ENCODE assay signal across 8 cellular contexts in genomic region chr1:154405762-154406571, GRCh38. TPM values are rescaled to one million over a fixed set of nuclear protein-coding genes. Genes with fewer than 3 reads are reported as not detected.
DNase-seq lines count a peak whose midpoint lies in the region; ATAC-seq, FAIRE-seq and TF ChIP-seq lines count a peak whose summit lies in the region.

No MANE protein-coding gene starts in this region.

- H3K4me1 ChIP-seq in parathyroid adenoma = no peaks in the 10 kb centered on the region
- H3K4me1 ChIP-seq in aorta (ENCODE audit: control insufficient read depth in 1 of 2, insufficient read depth in 2 of 2, low read length in 2 of 2) = no peaks in the 10 kb centered on the region

- DNase-seq in EH (ENCODE audit: low read depth) (peak; percentile 84), HCEC 1CT (peak; percentile 40), RCC 7860 (ENCODE audit: low spot score) (peak; percentile 73), cardiac septum (ENCODE audit: low spot score) (peak; percentile 96), aorta (peak; percentile 93 to 97)

- peak overlapping the region; percentile 29 for H3K27ac ChIP-seq in parathyroid adenoma
- peak overlapping the region in 1 of 2 donors; percentile 78 for H3K27ac ChIP-seq in aorta (ENCODE audit: low read depth in 1 of 2, low read length in 2 of 2)

- H3K79me2 ChIP-seq in parathyroid adenoma = no peaks in the 10 kb centered on the region

- H3K36me3 Mint-ChIP-seq in activated naive CD8-positive, alpha-beta T cell = no peaks in the 10 kb centered on the region

- H3K9me3 ChIP-seq in parathyroid adenoma (ENCODE audit: control insufficient read depth, low read length) (no peaks in the 10 kb centered on the region), aorta (ENCODE audit: control insufficient read depth, low read length) (no peaks in the 10 kb centered on the region)

- 1 to 2% methylated on average over 28 to 39 of the region's 39 CpGs for WGBS in aorta, 2 donors

- intact Hi-C loops in cardiac septum (cut with DNase I) = loop anchor here (1.0 to 5.0 kb wide), 3 partner anchors 13 to 151 kb away; partner anchors contain the start of gene UBE2Q1
- intact Hi-C loops in aorta (cut with DNase I) = loop anchor here in 1 of 2 donors (1.0 to 10.0 kb wide), 4 partner anchors 13 to 141 kb away; partner anchors contain the start of gene ATP8B2

- no peaks in the 10 kb centered on the region for H3K27me3 Mint-ChIP-seq in activated naive CD8-positive, alpha-beta T cell

- H3K27me3 ChIP-seq in parathyroid adenoma (ENCODE audit: control insufficient read depth, insufficient read depth, low read length) (no peaks in the 10 kb centered on the region), aorta (ENCODE audit: control insufficient read depth in 1 of 2, insufficient read depth in 2 of 2, low read length in 1 of 2) (no peaks in the 10 kb centered on the region)

- peak overlapping the region; percentile 81 for H3K4me2 ChIP-seq in parathyroid adenoma (ENCODE audit: low read length)

- H3K36me3 ChIP-seq in parathyroid adenoma (ENCODE audit: control insufficient read depth, insufficient read depth, low read length) (no peaks in the 10 kb centered on the region), aorta (ENCODE audit: control insufficient read depth in 1 of 2, insufficient read depth in 2 of 2, low read length in 1 of 2) (no peaks in the 10 kb centered on the region)

- no peak for FAIRE-seq in RCC 7860 (lab: Jason Lieb, UNC)

- peak overlapping the region; percentile 94 for H3K27ac Mint-ChIP-seq in activated naive CD8-positive, alpha-beta T cell

- peaks cover 80% of the 10 kb centered on the region for H3K4me1 Mint-ChIP-seq in activated naive CD8-positive, alpha-beta T cell (ENCODE audit: low read depth)

- TF ChIP-seq CTCF in parathyroid adenoma (IDR thresholded peaks at IDR 0.05) = peak; percentile 29

- ATAC-seq in aorta (ENCODE audit: low FRiP score) = peak; percentile 79
- no peak for ATAC-seq in GM18870 (IDR thresholded peaks at IDR 0.05; ENCODE audit: unreplicated experiment)

- H3K4me3 ChIP-seq in parathyroid adenoma (ENCODE audit: low read depth, low read length) (peak overlapping the region; percentile 42), aorta (ENCODE audit: low read length in 2 of 2) (peak overlapping the region; percentile 52)

- H3K4me3 Mint-ChIP-seq in activated naive CD8-positive, alpha-beta T cell = peak overlapping the region; percentile 92

- no peaks in the 10 kb centered on the region for H3K9me3 Mint-ChIP-seq in activated naive CD8-positive, alpha-beta T cell (ENCODE audit: low read depth)

- peak overlapping the region; percentile 75 for H2AFZ ChIP-seq in parathyroid adenoma

- no peak overlapping the region for H3K9ac ChIP-seq in parathyroid adenoma

RNA-seq across cellular contexts. Expression of gene IL6R, which starts 0.8 kb away (rescaled TPM):
- total RNA-seq in cardiac septum = 5.2 TPM
- 10 to 100 TPM; 16.5 to 18.2 TPM for total RNA-seq in aorta
- 1 to 10 TPM; 3.6 to 6.6 TPM for polyA plus RNA-seq in aorta

Comparison
In these comparisons a context has a peak if more than half of its experiments do, and no peak if none do; other contexts are left out.
1. DNase-seq: peak in every context shown above with its lines; median percentile 96 in cardiac septum; 95 in aorta; 84 in EH; 73 in RCC 7860; 40 in HCEC 1CT.